Comparison of ENCODE assay signal across 22 cellular contexts in the genomic region with DNA sequence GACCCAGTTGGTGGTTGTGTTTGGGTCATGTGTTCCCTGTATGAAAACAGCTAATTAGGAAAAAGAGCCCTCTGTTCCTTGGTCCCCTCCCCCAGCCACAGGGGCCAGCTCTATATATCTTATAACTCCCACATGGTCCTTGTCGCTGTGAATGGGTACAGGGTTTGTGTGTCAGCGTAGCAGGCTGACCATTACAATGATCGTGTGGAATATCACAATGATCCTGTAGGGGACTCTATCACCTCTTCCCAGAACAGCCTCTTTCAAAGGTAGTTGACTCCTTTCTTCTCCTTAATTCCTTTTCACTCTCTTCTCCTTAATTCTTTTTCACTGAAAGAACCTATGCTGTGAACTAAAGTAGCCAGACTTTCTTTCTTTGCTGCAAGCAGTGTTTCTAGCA. TPM values are rescaled to one million over a fixed set of nuclear protein-coding genes. Genes with fewer than 3 reads are reported as not detected.
A peak's percentile ranks its signal among the peaks of the same experiment; 100 is the strongest.
DNase-seq lines count a peak whose midpoint lies in the region; ATAC-seq and TF ChIP-seq lines count a peak whose summit lies in the region.
"Had no signal": no experiment of that assay in that cellular context is flagged by ENCODE, and none has a peak within 500 bp of the region (broad histone marks: within the 10 kb centered on the region; RNA-seq: fewer than 3 reads in every experiment).

No MANE protein-coding gene starts in this region.

- H3K9me3 ChIP-seq in endodermal cell (ENCODE audit: control insufficient read depth, low read length): no peaks in the 10 kb centered on the region
- H3K9me3 ChIP-seq in neural progenitor cell (ENCODE audit: low read depth): peaks cover 5% of the 10 kb centered on the region
- H3K9me3 ChIP-seq: spleen, uterus had no signal

- in situ Hi-C loops in KBM-7 (cut with MboI; ENCODE audit: low pct_unique_long_range_greater_than_20kb, low sequenced_read_pairs): no loop called here

- DNase-seq in activated naive CD8-positive, alpha-beta T cell treated with anti-CD3 and anti-CD28 coated beads, Interleukin-2, amount 50 U/mL, for 24 hours: no peak
- DNase-seq in activated naive CD8-positive, alpha-beta T cell treated with anti-CD3 and anti-CD28 coated beads for 36 hours: no peak
- peak; percentile 95 for DNase-seq in NCI-H69 (lab: John Stamatoyannopoulos, UW)
- DNase-seq in endodermal cell: peak; percentile 65
- peak; percentile 76 for DNase-seq in neural progenitor cell (ENCODE audit: low spot score)
- DNase-seq in KBM-7: no peak
- DNase-seq in HK-2 (ENCODE audit: unreplicated experiment): no peak
- no peak for DNase-seq in C1 segment of cervical spinal cord (lab: John Stamatoyannopoulos, UW)
- DNase-seq: 8988T; activated CD4-positive, CD25-positive, alpha-beta regulatory T cell; activated CD8-positive, alpha-beta T cell treated with anti-CD3 and anti-CD28 coated beads for 36 hours; activated naive CD4-positive, alpha-beta T cell treated with anti-CD3 and anti-CD28 coated beads for 36 hours; activated T-cell treated with anti-CD3 and anti-CD28 coated beads, Interleukin-2, amount 50 U/mL, for 1 hour; KG1; kidney; MV-4-11; NCI-H2081 treated with DMSO at 0.1 percent for 48 hours; NCI-H748 treated with DMSO at 0.1 percent for 48 hours; spleen; uterus had no signal

- WGBS in endodermal cell (ENCODE audit: insufficient coverage in 1 of 2, insufficient read length in 1 of 2), 2 experiments: 40 to 53% methylated on average over 3 of the region's 3 CpGs

- H3K9ac ChIP-seq in endodermal cell (ENCODE audit: extremely low read depth, low read length, poor library complexity, severe bottlenecking) (no peak overlapping the region), neural progenitor cell (no peak overlapping the region)

- H3K27me3 ChIP-seq in endodermal cell (ENCODE audit: control insufficient read depth, insufficient read depth, low read length, poor library complexity, severe bottlenecking) (no peaks in the 10 kb centered on the region), neural progenitor cell (no peaks in the 10 kb centered on the region)
- H3K27me3 ChIP-seq: uterus had no signal

- no peaks in the 10 kb centered on the region for H4K20me1 ChIP-seq in neural progenitor cell (ENCODE audit: low read depth)

- peaks cover 50% of the 10 kb centered on the region for H3F3A ChIP-seq in neural progenitor cell (ENCODE audit: low read depth)

- H3K4me3 Mint-ChIP-seq in activated naive CD8-positive, alpha-beta T cell treated with anti-CD3 and anti-CD28 coated beads, Interleukin-2, amount 50 U/mL, for 24 hours: no peak overlapping the region
- H3K4me3 Mint-ChIP-seq in activated naive CD8-positive, alpha-beta T cell treated with anti-CD3 and anti-CD28 coated beads for 36 hours: no peak overlapping the region
- H3K4me3 Mint-ChIP-seq in endodermal cell: no peak overlapping the region
- peak overlapping the region; percentile 4 for H3K4me3 Mint-ChIP-seq in neural progenitor cell
- H3K4me3 Mint-ChIP-seq: activated CD8-positive, alpha-beta T cell treated with anti-CD3 and anti-CD28 coated beads for 36 hours; activated naive CD4-positive, alpha-beta T cell treated with anti-CD3 and anti-CD28 coated beads for 36 hours; nephron; T-helper 1 cell treated with Interleukin-12 subunit alpha and Interleukin-12 subunit beta and Interleukin-4 antibody, amounts not matched to agents 30 μg/mL and 1 μg/mL, for 36 hours had no signal

- peaks cover 3% of the 10 kb centered on the region for H3K27me3 Mint-ChIP-seq in activated naive CD8-positive, alpha-beta T cell treated with anti-CD3 and anti-CD28 coated beads, Interleukin-2, amount 50 U/mL, for 24 hours
- no peaks in the 10 kb centered on the region for H3K27me3 Mint-ChIP-seq in activated naive CD8-positive, alpha-beta T cell treated with anti-CD3 and anti-CD28 coated beads for 36 hours
- H3K27me3 Mint-ChIP-seq in endodermal cell (ENCODE audit: insufficient read depth): peaks cover 3% of the 10 kb centered on the region
- no peaks in the 10 kb centered on the region for H3K27me3 Mint-ChIP-seq in neural progenitor cell (ENCODE audit: insufficient read depth, low read depth)
- H3K27me3 Mint-ChIP-seq: activated CD8-positive, alpha-beta T cell treated with anti-CD3 and anti-CD28 coated beads for 36 hours had no signal

- H3K4me3 ChIP-seq in endodermal cell (ENCODE audit: low read length): no peak overlapping the region
- peak overlapping the region; percentile 8 for H3K4me3 ChIP-seq in neural progenitor cell
- H3K4me3 ChIP-seq: spleen, uterus had no signal

- H3K27ac ChIP-seq in endodermal cell (ENCODE audit: low read depth, low read length): no peak overlapping the region
- H3K27ac ChIP-seq in neural progenitor cell: peak overlapping the region; percentile 82
- H3K27ac ChIP-seq: spleen, uterus had no signal

- H3K79me2 ChIP-seq in neural progenitor cell (ENCODE audit: low read depth): no peaks in the 10 kb centered on the region

- no peaks in the 10 kb centered on the region for H3K9me3 Mint-ChIP-seq in activated naive CD8-positive, alpha-beta T cell treated with anti-CD3 and anti-CD28 coated beads, Interleukin-2, amount 50 U/mL, for 24 hours
- no peaks in the 10 kb centered on the region for H3K9me3 Mint-ChIP-seq in activated naive CD8-positive, alpha-beta T cell treated with anti-CD3 and anti-CD28 coated beads for 36 hours
- H3K9me3 Mint-ChIP-seq in endodermal cell (no peaks in the 10 kb centered on the region), neural progenitor cell (no peaks in the 10 kb centered on the region)
- H3K9me3 Mint-ChIP-seq: activated CD8-positive, alpha-beta T cell treated with anti-CD3 and anti-CD28 coated beads for 36 hours; activated naive CD4-positive, alpha-beta T cell treated with anti-CD3 and anti-CD28 coated beads for 36 hours; nephron; T-helper 1 cell treated with Interleukin-12 subunit alpha and Interleukin-12 subunit beta and Interleukin-4 antibody, amounts not matched to agents 30 μg/mL and 1 μg/mL, for 36 hours had no signal

- no peaks in the 10 kb centered on the region for H3K36me3 ChIP-seq in endodermal cell (ENCODE audit: control insufficient read depth, insufficient read depth, low read length)
- H3K36me3 ChIP-seq in neural progenitor cell: no peaks in the 10 kb centered on the region
- H3K36me3 ChIP-seq: spleen, uterus had no signal

- H3K4me1 ChIP-seq in endodermal cell (ENCODE audit: control insufficient read depth, insufficient read depth, low read length) (peaks cover 3% of the 10 kb centered on the region), neural progenitor cell (peaks cover 42% of the 10 kb centered on the region)
- H3K4me1 ChIP-seq: spleen, uterus had no signal

- peak overlapping the region; percentile 58 for H3K4me2 ChIP-seq in neural progenitor cell

- H2AFZ ChIP-seq in neural progenitor cell (replicated peaks): no peak overlapping the region

- TF ChIP-seq CTCF in endodermal cell (conservative IDR thresholded peaks at IDR 0.05): peak; percentile 67
- peak; percentile 51 for TF ChIP-seq CTCF in neural progenitor cell (IDR thresholded peaks at IDR 0.05)

- ATAC-seq in activated naive CD8-positive, alpha-beta T cell treated with anti-CD3 and anti-CD28 coated beads, Interleukin-2, amount 50 U/mL, for 24 hours: no peak
- ATAC-seq: activated CD8-positive, alpha-beta T cell treated with anti-CD3 and anti-CD28 coated beads for 36 hours had no signal

- peaks cover 11% of the 10 kb centered on the region for H3K4me1 Mint-ChIP-seq in activated naive CD8-positive, alpha-beta T cell treated with anti-CD3 and anti-CD28 coated beads, Interleukin-2, amount 50 U/mL, for 24 hours
- H3K4me1 Mint-ChIP-seq in activated naive CD8-positive, alpha-beta T cell treated with anti-CD3 and anti-CD28 coated beads for 36 hours: peaks cover 4% of the 10 kb centered on the region
- H3K4me1 Mint-ChIP-seq in endodermal cell: peaks cover 10% of the 10 kb centered on the region
- peaks cover 37% of the 10 kb centered on the region for H3K4me1 Mint-ChIP-seq in neural progenitor cell

- H3K36me3 Mint-ChIP-seq in activated naive CD8-positive, alpha-beta T cell treated with anti-CD3 and anti-CD28 coated beads, Interleukin-2, amount 50 U/mL, for 24 hours (ENCODE audit: low read depth): peaks cover 1% of the 10 kb centered on the region
- peaks cover 1% of the 10 kb centered on the region for H3K36me3 Mint-ChIP-seq in activated naive CD8-positive, alpha-beta T cell treated with anti-CD3 and anti-CD28 coated beads for 36 hours
- no peaks in the 10 kb centered on the region for H3K36me3 Mint-ChIP-seq in endodermal cell (ENCODE audit: low read depth)
- peaks cover 63% of the 10 kb centered on the region for H3K36me3 Mint-ChIP-seq in neural progenitor cell

- peak overlapping the region; percentile 16 for H3K27ac Mint-ChIP-seq in activated naive CD8-positive, alpha-beta T cell treated with anti-CD3 and anti-CD28 coated beads, Interleukin-2, amount 50 U/mL, for 24 hours
- H3K27ac Mint-ChIP-seq in activated naive CD8-positive, alpha-beta T cell treated with anti-CD3 and anti-CD28 coated beads for 36 hours: no peak overlapping the region
- H3K27ac Mint-ChIP-seq in endodermal cell (no peak overlapping the region), neural progenitor cell (peak overlapping the region; percentile 10)
- H3K27ac Mint-ChIP-seq: activated CD8-positive, alpha-beta T cell treated with anti-CD3 and anti-CD28 coated beads for 36 hours; activated naive CD4-positive, alpha-beta T cell treated with anti-CD3 and anti-CD28 coated beads for 36 hours; nephron; T-helper 1 cell treated with Interleukin-12 subunit alpha and Interleukin-12 subunit beta and Interleukin-4 antibody, amounts not matched to agents 30 μg/mL and 1 μg/mL, for 36 hours had no signal

RNA-seq across cellular contexts. Expression of a gene that starts 51.6 kb away (rescaled TPM):
- 1 to 10 TPM; 8.7 to 9.1 TPM for total RNA-seq in activated naive CD8-positive, alpha-beta T cell treated with anti-CD3 and anti-CD28 coated beads for 36 hours
- 10 to 100 TPM; 19.6 to 23.3 TPM for total RNA-seq in endodermal cell
- 25.6 TPM for polyA plus RNA-seq in endodermal cell (2013, experiment 1 of 2)
- 23.2 TPM for polyA plus RNA-seq in endodermal cell (2013, experiment 2 of 2)
- total RNA-seq in neural progenitor cell (ENCODE audit: low replicate concordance): 21.2 and 33.2 TPM in 2 replicates

Comparison
In these comparisons a context has a peak if more than half of its experiments do, and no peak if none do; other contexts are left out.
1. H3K27ac Mint-ChIP-seq: peak in activated naive CD8-positive, alpha-beta T cell treated with anti-CD3 and anti-CD28 coated beads, Interleukin-2, amount 50 U/mL, for 24 hours (single experiment) and neural progenitor cell (single experiment); none in activated naive CD8-positive, alpha-beta T cell treated with anti-CD3 and anti-CD28 coated beads for 36 hours (single experiment) and endodermal cell (single experiment).
2. DNase-seq: peak in NCI-H69 (single experiment), endodermal cell (single experiment) and neural progenitor cell (single experiment); none in activated naive CD8-positive, alpha-beta T cell treated with anti-CD3 and anti-CD28 coated beads, Interleukin-2, amount 50 U/mL, for 24 hours (single experiment), activated naive CD8-positive, alpha-beta T cell treated with anti-CD3 and anti-CD28 coated beads for 36 hours (single experiment), KBM-7 (single experiment), HK-2 (single experiment) and C1 segment of cervical spinal cord (0 of 14).